Comparison of ENCODE assay signal across 24 cellular contexts in the genomic region with DNA sequence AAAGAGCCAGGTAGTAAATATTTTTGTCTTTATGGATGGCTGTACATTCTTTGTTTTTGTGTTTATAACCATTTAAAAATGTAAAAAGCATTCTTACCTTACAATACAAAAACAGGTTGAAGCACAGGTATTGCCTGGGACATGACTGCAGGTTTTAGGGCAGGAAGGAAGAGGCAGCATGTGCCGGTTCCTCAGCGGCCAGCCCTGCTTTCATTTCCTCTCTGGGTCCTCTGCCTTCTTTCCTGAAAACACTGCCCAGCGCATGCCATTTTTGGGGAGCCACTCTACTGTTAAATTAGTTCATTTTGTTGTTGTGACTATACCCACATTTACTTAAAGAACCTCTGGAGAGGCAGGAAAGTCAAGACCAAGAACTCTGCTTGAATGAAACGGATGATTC. TPM values are rescaled to one million over a fixed set of nuclear protein-coding genes. Genes with fewer than 3 reads are reported as not detected.
DNase-seq lines count a peak whose midpoint lies in the region; ATAC-seq, FAIRE-seq and TF ChIP-seq lines count a peak whose summit lies in the region.
"Had no signal": no experiment of that assay in that cellular context is flagged by ENCODE, and none has a peak within 500 bp of the region (broad histone marks: within the 10 kb centered on the region; RNA-seq: fewer than 3 reads in every experiment).

No MANE protein-coding gene starts in this region.

- no peaks in the 10 kb centered on the region for H3K9me3 Mint-ChIP-seq in activated CD4-positive, alpha-beta T cell treated with anti-CD3 and anti-CD28 coated beads, Interleukin-2, amount 10 ng/mL, durations not matched to agents 7 days and 5 days
- no peaks in the 10 kb centered on the region for H3K9me3 Mint-ChIP-seq in activated CD4-positive, alpha-beta T cell treated with anti-CD3 and anti-CD28 coated beads, Interleukin-2, amount 10 ng/mL, durations not matched to agents 24 days and 14 days
- H3K9me3 Mint-ChIP-seq in activated T-helper 2 cell treated with anti-CD3 and anti-CD28 coated beads, Interferon-gamma antibody, Interleukin-2, Interleukin-4, amounts not matched to agents 10 μg/mL and 5 μg/mL and 100 μg/mL, durations not matched to agents 14 hours and 24 hours and 36 hours: no peaks in the 10 kb centered on the region
- H3K9me3 Mint-ChIP-seq in naive thymus-derived CD4-positive, alpha-beta T cell: no peaks in the 10 kb centered on the region
- H3K9me3 Mint-ChIP-seq: mesothelial cell of epicardium had no signal

- no peak overlapping the region for H3K4me3 Mint-ChIP-seq in activated CD4-positive, alpha-beta T cell treated with anti-CD3 and anti-CD28 coated beads, Interleukin-2, amount 10 ng/mL, durations not matched to agents 7 days and 5 days
- no peak overlapping the region for H3K4me3 Mint-ChIP-seq in activated CD4-positive, alpha-beta T cell treated with anti-CD3 and anti-CD28 coated beads, Interleukin-2, amount 10 ng/mL, durations not matched to agents 24 days and 14 days
- H3K4me3 Mint-ChIP-seq in activated T-helper 2 cell treated with anti-CD3 and anti-CD28 coated beads, Interferon-gamma antibody, Interleukin-2, Interleukin-4, amounts not matched to agents 10 μg/mL and 5 μg/mL and 100 μg/mL, durations not matched to agents 14 hours and 24 hours and 36 hours (ENCODE audit: low read depth): no peak overlapping the region
- H3K4me3 Mint-ChIP-seq in naive thymus-derived CD4-positive, alpha-beta T cell: peak overlapping the region in 3 of 10 donors; percentile 41 to 62 (median 44)
- H3K4me3 Mint-ChIP-seq: mesothelial cell of epicardium had no signal

- H3K36me3 Mint-ChIP-seq in activated CD4-positive, alpha-beta T cell treated with anti-CD3 and anti-CD28 coated beads, Interleukin-2, amount 10 ng/mL, durations not matched to agents 7 days and 5 days (ENCODE audit: low read depth): peaks cover 69% of the 10 kb centered on the region
- peaks cover 59% of the 10 kb centered on the region for H3K36me3 Mint-ChIP-seq in activated CD4-positive, alpha-beta T cell treated with anti-CD3 and anti-CD28 coated beads, Interleukin-2, amount 10 ng/mL, durations not matched to agents 24 days and 14 days (ENCODE audit: low read depth)
- H3K36me3 Mint-ChIP-seq in activated T-helper 2 cell treated with anti-CD3 and anti-CD28 coated beads, Interferon-gamma antibody, Interleukin-2, Interleukin-4, amounts not matched to agents 10 μg/mL and 5 μg/mL and 100 μg/mL, durations not matched to agents 14 hours and 24 hours and 36 hours (ENCODE audit: low read depth): peaks cover 72% of the 10 kb centered on the region
- peaks cover 20 to 56% (median 33%) of the 10 kb centered on the region in 5 donors for H3K36me3 Mint-ChIP-seq in naive thymus-derived CD4-positive, alpha-beta T cell

- POLR2A ChIA-PET in activated CD4-positive, alpha-beta T cell treated with anti-CD3 and anti-CD28 coated beads, Interleukin-2, amount 10 ng/mL, durations not matched to agents 7 days and 5 days (lab: Charles Lee): no interaction called here
- POLR2A ChIA-PET in naive thymus-derived CD4-positive, alpha-beta T cell (lab: Charles Lee): no interaction called here

- H3K4me1 ChIP-seq in naive thymus-derived CD4-positive, alpha-beta T cell (ENCODE audit: control insufficient read depth in 2 of 2, insufficient read depth in 2 of 2, low read length in 2 of 2): peaks cover 5 to 8% of the 10 kb centered on the region in 2 donors
- H3K4me1 ChIP-seq: thyroid gland had no signal

- CTCF ChIA-PET in activated CD4-positive, alpha-beta T cell treated with anti-CD3 and anti-CD28 coated beads, Interleukin-2, amount 10 ng/mL, durations not matched to agents 7 days and 5 days (lab: Charles Lee): interaction anchor here (1.0 kb wide), 1 partner anchor 337 kb away, joined by 3 read pairs; no protein-coding TSS in a partner anchor
- CTCF ChIA-PET in naive thymus-derived CD4-positive, alpha-beta T cell (lab: Charles Lee): no interaction called here

- H3K36me3 ChIP-seq in naive thymus-derived CD4-positive, alpha-beta T cell (ENCODE audit: control insufficient read depth in 2 of 3, insufficient read depth in 3 of 3, low read length in 3 of 3): peaks cover 0 to 79% (median 45%) of the 10 kb centered on the region in 3 experiments

- H3K27ac Mint-ChIP-seq in activated CD4-positive, alpha-beta T cell treated with anti-CD3 and anti-CD28 coated beads, Interleukin-2, amount 10 ng/mL, durations not matched to agents 7 days and 5 days: peak overlapping the region; percentile 9
- no peak overlapping the region for H3K27ac Mint-ChIP-seq in activated CD4-positive, alpha-beta T cell treated with anti-CD3 and anti-CD28 coated beads, Interleukin-2, amount 10 ng/mL, durations not matched to agents 24 days and 14 days
- peak overlapping the region; percentile 31 for H3K27ac Mint-ChIP-seq in activated T-helper 2 cell treated with anti-CD3 and anti-CD28 coated beads, Interferon-gamma antibody, Interleukin-2, Interleukin-4, amounts not matched to agents 10 μg/mL and 5 μg/mL and 100 μg/mL, durations not matched to agents 14 hours and 24 hours and 36 hours
- peak overlapping the region in 8 of 9 donors; percentile 38 to 90 (median 70) for H3K27ac Mint-ChIP-seq in naive thymus-derived CD4-positive, alpha-beta T cell
- H3K27ac Mint-ChIP-seq: mesothelial cell of epicardium had no signal

- no peaks in the 10 kb centered on the region for H3K27me3 ChIP-seq in naive thymus-derived CD4-positive, alpha-beta T cell (ENCODE audit: control insufficient read depth in 2 of 2, insufficient read depth in 2 of 2, low read length in 2 of 2)
- H3K27me3 ChIP-seq: thyroid gland had no signal

- no peak overlapping the region for H3K4me3 ChIP-seq in naive thymus-derived CD4-positive, alpha-beta T cell (ENCODE audit: low read length)
- H3K4me3 ChIP-seq: thyroid gland had no signal

- H3K27ac ChIP-seq in naive thymus-derived CD4-positive, alpha-beta T cell (ENCODE audit: low read depth, low read length): peak overlapping the region; percentile 53
- H3K27ac ChIP-seq: KMS-11, thyroid gland had no signal

- no peak for DNase-seq in activated CD4-positive, alpha-beta T cell treated with anti-CD3 and anti-CD28 coated beads, Interleukin-2, amount 10 ng/mL, durations not matched to agents 7 days and 5 days
- no peak for DNase-seq in activated CD4-positive, alpha-beta T cell treated with anti-CD3 and anti-CD28 coated beads, Interleukin-2, amount 10 ng/mL, durations not matched to agents 24 days and 14 days
- DNase-seq in GM12891 (ENCODE audit: insufficient read length, low spot score): no peak
- no peak for DNase-seq in activated T-helper 2 cell treated with anti-CD3 and anti-CD28 coated beads, Interferon-gamma antibody, Interleukin-2, Interleukin-4, amounts not matched to agents 10 μg/mL and 5 μg/mL and 100 μg/mL, durations not matched to agents 14 hours and 24 hours and 36 hours (ENCODE audit: low spot score)
- DNase-seq in naive thymus-derived CD4-positive, alpha-beta T cell: no peak
- DNase-seq in head of caudate nucleus: no peak
- DNase-seq in NCI-H2171 (lab: John Stamatoyannopoulos, UW): no peak
- DNase-seq in OCI-M1 (lab: John Stamatoyannopoulos, UW): no peak
- DNase-seq: activated gamma-delta T cell treated with Interleukin-2 at 50 U/mL for 16 hours, hypothalamus, kidney glomerular epithelial cell, NCI-H1092, NCI-H2029 treated with DMSO at 0.1 percent for 48 hours, retina, thyroid gland had no signal

- intact Hi-C loops in activated CD4-positive, alpha-beta T cell treated with anti-CD3 and anti-CD28 coated beads, Interleukin-2, amount 10 ng/mL, durations not matched to agents 24 days and 14 days (cut with micrococcal nuclease): no loop called here
- intact Hi-C loops in activated T-helper 2 cell treated with anti-CD3 and anti-CD28 coated beads, Interferon-gamma antibody, Interleukin-2, Interleukin-4, amounts not matched to agents 10 μg/mL and 5 μg/mL and 100 μg/mL, durations not matched to agents 14 hours and 24 hours and 36 hours (cut with micrococcal nuclease): no loop called here
- intact Hi-C loops in naive thymus-derived CD4-positive, alpha-beta T cell (cut with micrococcal nuclease): no loop called here
- intact Hi-C loops in head of caudate nucleus (cut with DNase I): no loop called here

- ATAC-seq in naive thymus-derived CD4-positive, alpha-beta T cell: peak; percentile 29

- no peaks in the 10 kb centered on the region for H3K27me3 Mint-ChIP-seq in activated CD4-positive, alpha-beta T cell treated with anti-CD3 and anti-CD28 coated beads, Interleukin-2, amount 10 ng/mL, durations not matched to agents 7 days and 5 days
- no peaks in the 10 kb centered on the region for H3K27me3 Mint-ChIP-seq in activated CD4-positive, alpha-beta T cell treated with anti-CD3 and anti-CD28 coated beads, Interleukin-2, amount 10 ng/mL, durations not matched to agents 24 days and 14 days
- H3K27me3 Mint-ChIP-seq in activated T-helper 2 cell treated with anti-CD3 and anti-CD28 coated beads, Interferon-gamma antibody, Interleukin-2, Interleukin-4, amounts not matched to agents 10 μg/mL and 5 μg/mL and 100 μg/mL, durations not matched to agents 14 hours and 24 hours and 36 hours (ENCODE audit: low read depth): no peaks in the 10 kb centered on the region
- no peaks in the 10 kb centered on the region for H3K27me3 Mint-ChIP-seq in naive thymus-derived CD4-positive, alpha-beta T cell

- no peaks in the 10 kb centered on the region for H3K9me3 ChIP-seq in naive thymus-derived CD4-positive, alpha-beta T cell (ENCODE audit: control insufficient read depth in 2 of 3, low read length in 3 of 3)
- H3K9me3 ChIP-seq: thyroid gland had no signal

- no peak for FAIRE-seq in GM12891 (lab: Jason Lieb, UNC)
- FAIRE-seq: A204.1, colon, GM19239 had no signal

- H3K4me1 Mint-ChIP-seq in activated CD4-positive, alpha-beta T cell treated with anti-CD3 and anti-CD28 coated beads, Interleukin-2, amount 10 ng/mL, durations not matched to agents 7 days and 5 days: peaks cover 21% of the 10 kb centered on the region
- H3K4me1 Mint-ChIP-seq in activated CD4-positive, alpha-beta T cell treated with anti-CD3 and anti-CD28 coated beads, Interleukin-2, amount 10 ng/mL, durations not matched to agents 24 days and 14 days: peaks cover 20% of the 10 kb centered on the region
- H3K4me1 Mint-ChIP-seq in activated T-helper 2 cell treated with anti-CD3 and anti-CD28 coated beads, Interferon-gamma antibody, Interleukin-2, Interleukin-4, amounts not matched to agents 10 μg/mL and 5 μg/mL and 100 μg/mL, durations not matched to agents 14 hours and 24 hours and 36 hours (ENCODE audit: low read depth): peaks cover 23% of the 10 kb centered on the region
- peaks cover 17 to 41% (median 33%) of the 10 kb centered on the region in 7 donors for H3K4me1 Mint-ChIP-seq in naive thymus-derived CD4-positive, alpha-beta T cell
- H3K4me1 Mint-ChIP-seq: mesothelial cell of epicardium had no signal

- no peak for TF ChIP-seq POLR2A in GM12891 (IDR thresholded peaks at IDR 0.05; ENCODE audit: low read depth, low read length)

RNA-seq across cellular contexts. Expression of a gene that starts 52.5 kb away (rescaled TPM):
- 10 to 100 TPM; 57.6 to 61.3 TPM for total RNA-seq in activated CD4-positive, alpha-beta T cell treated with anti-CD3 and anti-CD28 coated beads, Interleukin-2, amount 10 ng/mL, durations not matched to agents 7 days and 5 days
- 88.0 and 91.7 TPM in 2 replicates for total RNA-seq in activated CD4-positive, alpha-beta T cell treated with anti-CD3 and anti-CD28 coated beads, Interleukin-2, amount 10 ng/mL, durations not matched to agents 24 days and 14 days
- 12.0 TPM for polyA plus RNA-seq in GM12891 (2012; ENCODE audit: low read depth, missing spikeins)
- 105 and 107 TPM in 2 replicates for total RNA-seq in activated T-helper 2 cell treated with anti-CD3 and anti-CD28 coated beads, Interferon-gamma antibody, Interleukin-2, Interleukin-4, amounts not matched to agents 10 μg/mL and 5 μg/mL and 100 μg/mL, durations not matched to agents 14 hours and 24 hours and 36 hours
- total RNA-seq in naive thymus-derived CD4-positive, alpha-beta T cell: 10 to 100 TPM; 60.8 to 93.8 (median 70.5) TPM
- polyA plus RNA-seq in naive thymus-derived CD4-positive, alpha-beta T cell: 10 to 100 TPM; 21.1 to 38.0 TPM

RNA-seq across cellular contexts. Expression of a gene that starts 54.6 kb away (rescaled TPM):
- not detected for total RNA-seq in activated CD4-positive, alpha-beta T cell treated with anti-CD3 and anti-CD28 coated beads, Interleukin-2, amount 10 ng/mL, durations not matched to agents 7 days and 5 days
- total RNA-seq in activated CD4-positive, alpha-beta T cell treated with anti-CD3 and anti-CD28 coated beads, Interleukin-2, amount 10 ng/mL, durations not matched to agents 24 days and 14 days: not detected in 2 replicates
- polyA plus RNA-seq in GM12891 (2012; ENCODE audit: low read depth, missing spikeins): 0.13 TPM
- not detected in 2 replicates for total RNA-seq in activated T-helper 2 cell treated with anti-CD3 and anti-CD28 coated beads, Interferon-gamma antibody, Interleukin-2, Interleukin-4, amounts not matched to agents 10 μg/mL and 5 μg/mL and 100 μg/mL, durations not matched to agents 14 hours and 24 hours and 36 hours
- not detected for total RNA-seq in naive thymus-derived CD4-positive, alpha-beta T cell
- not detected for polyA plus RNA-seq in naive thymus-derived CD4-positive, alpha-beta T cell
- total RNA-seq: Daoy; fibroblast of villous mesenchyme; mesothelial cell of epicardium; NCI-H460; T-helper 1 cell treated with Interleukin-12 subunit alpha and Interleukin-12 subunit beta and Interleukin-4 antibody, amounts not matched to agents 30 ng/mL and 1 ng/mL, for 36 hours had no signal
